In the genomic region with DNA sequence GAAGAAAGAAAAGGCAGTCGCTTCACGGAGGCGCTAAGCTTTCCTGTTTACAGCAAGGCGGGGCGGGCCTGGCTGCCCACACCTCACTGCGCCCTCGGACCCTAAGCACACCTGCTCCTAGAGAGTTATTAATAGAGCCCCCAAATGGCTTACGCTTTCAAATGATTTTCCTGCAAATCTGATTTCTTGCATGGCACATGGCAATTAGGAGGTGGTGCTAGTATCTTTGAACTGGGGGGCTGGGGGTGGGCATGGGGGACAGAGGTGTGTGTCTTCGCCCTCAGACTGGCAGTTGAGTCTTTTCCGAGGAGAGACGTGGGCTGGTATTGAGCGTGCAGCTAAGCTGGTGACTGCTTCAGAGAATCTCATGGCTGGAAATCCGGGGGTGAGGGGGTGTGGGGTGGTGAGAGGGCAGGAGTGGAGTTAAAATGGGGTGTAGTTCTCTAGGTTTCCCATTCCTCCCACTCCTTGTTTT, we compare ENCODE assay signal across 8 cellular contexts. TPM values are rescaled to one million over a fixed set of nuclear protein-coding genes. Genes with fewer than 3 reads are reported as not detected.
DNase-seq lines count a peak whose midpoint lies in the region; ATAC-seq and TF ChIP-seq lines count a peak whose summit lies in the region.

No MANE protein-coding gene starts in this region.

- no peaks in the 10 kb centered on the region for H3K27me3 Mint-ChIP-seq in activated CD4-positive, alpha-beta memory T cell treated with anti-CD3 and anti-CD28 coated beads, Interleukin-2, amount 10 ng/mL, durations not matched to agents 7 days and 5 days

- H3K4me2 ChIP-seq in SK-N-SH, result 0 out of 2 replicates have a peak overlapping the region, but pooled peaks have one; percentile 11

- DNase-seq in SK-N-SH (no peak), epithelial cell of proximal tubule (ENCODE audit: low read depth) (no peak), gastrocnemius medialis (no peak), EL (no peak), AG20443 (ENCODE audit: low spot score) (no peak), omental fat pad (ENCODE audit: low spot score) (no peak)
- DNase-seq in activated CD4-positive, alpha-beta memory T cell treated with anti-CD3 and anti-CD28 coated beads, Interleukin-2, amount 10 ng/mL, durations not matched to agents 7 days and 5 days, result peak; percentile 65

- peaks cover 79% of the 10 kb centered on the region for H3K36me3 Mint-ChIP-seq in activated CD4-positive, alpha-beta memory T cell treated with anti-CD3 and anti-CD28 coated beads, Interleukin-2, amount 10 ng/mL, durations not matched to agents 7 days and 5 days (ENCODE audit: low read depth)

- POLR2A ChIA-PET in SK-N-SH (lab: Yijun Ruan, JAX), result no interaction called here
- POLR2A ChIA-PET in activated CD4-positive, alpha-beta memory T cell treated with anti-CD3 and anti-CD28 coated beads, Interleukin-2, amount 10 ng/mL, durations not matched to agents 7 days and 5 days (lab: Charles Lee), result interaction anchor here (0.6 to 15.2 kb wide), 37 partner anchors 9 to 406 kb away, joined by 3 to 391 read pairs (median 22); a partner anchor contains a TSS

- H3K27me3 ChIP-seq in SK-N-SH (ENCODE audit: insufficient read depth) (no peaks in the 10 kb centered on the region), gastrocnemius medialis (peaks cover 30 to 34% (median 33%) of the 10 kb centered on the region in 3 donors)

- no peaks in the 10 kb centered on the region for H3K9me3 Mint-ChIP-seq in activated CD4-positive, alpha-beta memory T cell treated with anti-CD3 and anti-CD28 coated beads, Interleukin-2, amount 10 ng/mL, durations not matched to agents 7 days and 5 days

- H3K4me1 Mint-ChIP-seq in activated CD4-positive, alpha-beta memory T cell treated with anti-CD3 and anti-CD28 coated beads, Interleukin-2, amount 10 ng/mL, durations not matched to agents 7 days and 5 days, result peaks cover 51% of the 10 kb centered on the region

- no peak for TF ChIP-seq POLR2A in gastrocnemius medialis (IDR thresholded peaks at IDR 0.05)

- 91% methylated on average over 13 of the region's 13 CpGs for WGBS in SK-N-SH (ENCODE audit: low lambda C conversion rate)

- H4K20me1 ChIP-seq in SK-N-SH (ENCODE audit: insufficient read depth), result no peaks in the 10 kb centered on the region

- in situ Hi-C loops in gastrocnemius medialis (cut with MboI; ENCODE audit: low sequenced_read_pairs in 4 of 4), result no loop called here

- H3K36me3 ChIP-seq in SK-N-SH (replicated peaks in 1 of 2; ENCODE audit: control insufficient read depth in 1 of 2, insufficient read depth in 2 of 2, low read length in 1 of 2), result no peaks in the 10 kb centered on the region
- H3K36me3 ChIP-seq in gastrocnemius medialis, result no peaks in the 10 kb centered on the region

- H3K9ac ChIP-seq in SK-N-SH, result no peak overlapping the region

- H3K27ac ChIP-seq in SK-N-SH (ENCODE audit: low read depth in 2 of 2, low read length in 1 of 2) (no peak overlapping the region), gastrocnemius medialis (peak overlapping the region; percentile 68 to 79 (median 79))

- ATAC-seq in SK-N-SH treated with all-trans-retinoic acid at 6 μM for 48 hours (no peak), gastrocnemius medialis (no peak), omental fat pad (ENCODE audit: low FRiP score) (no peak)

- peak overlapping the region; percentile 95 for H3K4me3 Mint-ChIP-seq in activated CD4-positive, alpha-beta memory T cell treated with anti-CD3 and anti-CD28 coated beads, Interleukin-2, amount 10 ng/mL, durations not matched to agents 7 days and 5 days

- H3K27ac Mint-ChIP-seq in activated CD4-positive, alpha-beta memory T cell treated with anti-CD3 and anti-CD28 coated beads, Interleukin-2, amount 10 ng/mL, durations not matched to agents 7 days and 5 days, result peak overlapping the region; percentile 98

- H3K4me3 ChIP-seq in SK-N-SH (ENCODE audit: low read depth in 2 of 2, low read length in 1 of 2), result no peak overlapping the region
- peak overlapping the region; percentile 23 for H3K4me3 ChIP-seq in epithelial cell of proximal tubule (ENCODE audit: low read depth, low read length)
- peak overlapping the region; percentile 63 to 87 (median 73) for H3K4me3 ChIP-seq in gastrocnemius medialis

- peaks cover 4% of the 10 kb centered on the region for H3F3A ChIP-seq in SK-N-SH (replicated peaks; ENCODE audit: insufficient read depth)

- H2AFZ ChIP-seq in SK-N-SH (ENCODE audit: low read depth), result no peak overlapping the region

- H3K9me2 ChIP-seq in SK-N-SH, result no peaks in the 10 kb centered on the region

- no peak for TF ChIP-seq RAD21 in SK-N-SH (IDR thresholded peaks at IDR 0.05; ENCODE audit: low read length)

- CTCF ChIA-PET in SK-N-SH (lab: Yijun Ruan, JAX), result interaction anchor here (0.6 to 3.6 kb wide), 53 partner anchors 9 to 1431 kb away, joined by 3 to 45 read pairs (median 4); no protein-coding TSS in a partner anchor
- CTCF ChIA-PET in activated CD4-positive, alpha-beta memory T cell treated with anti-CD3 and anti-CD28 coated beads, Interleukin-2, amount 10 ng/mL, durations not matched to agents 7 days and 5 days (lab: Charles Lee), result interaction anchor here (0.7 to 10.0 kb wide), 54 partner anchors 10 to 343 kb away, joined by 3 to 244 read pairs (median 5); a partner anchor contains a TSS

- no peak for TF ChIP-seq EP300 in SK-N-SH (IDR thresholded peaks at IDR 0.05; ENCODE audit: borderline replicate concordance in 1 of 2, low read depth in 1 of 2, low read length in 1 of 2)

- peaks cover 0 to 8% of the 10 kb centered on the region in 2 experiments; a peak in 2 of 4 replicates for H3K4me1 ChIP-seq in SK-N-SH (ENCODE audit: control insufficient read depth in 1 of 2, insufficient read depth in 2 of 2, low read depth in 1 of 2, low read length in 1 of 2)
- peaks cover 9 to 26% of the 10 kb centered on the region in 2 donors for H3K4me1 ChIP-seq in gastrocnemius medialis

- H3K9me3 ChIP-seq in SK-N-SH, result no peaks in the 10 kb centered on the region
- no peaks in the 10 kb centered on the region for H3K9me3 ChIP-seq in gastrocnemius medialis

- intact Hi-C loops in gastrocnemius medialis (cut with DNase I; ENCODE audit: low total_unique reads), result loop anchor here (2.0 to 10.0 kb wide), 3 partner anchors 73 to 317 kb away; a partner anchor contains a TSS

- no peaks in the 10 kb centered on the region for H3K79me2 ChIP-seq in SK-N-SH (ENCODE audit: insufficient read depth)

- TF ChIP-seq CTCF in SK-N-SH (IDR thresholded peaks at IDR 0.05) (no peak), epithelial cell of proximal tubule (conservative IDR thresholded peaks at IDR 0.05; ENCODE audit: low read depth, low read length) (no peak), gastrocnemius medialis (IDR thresholded peaks at IDR 0.05 in 4 of 5, conservative IDR thresholded peaks at IDR 0.05 in 1 of 5) (no peak), omental fat pad (IDR thresholded peaks at IDR 0.05) (no peak)

TF ChIP-seq in SK-N-SH, 30 proteins besides CTCF, POLR2A, EP300 and RAD21 (continues in another document):
- TF ChIP-seq GABPA (IDR thresholded peaks at IDR 0.05; ENCODE audit: low read depth) (no peak), TEAD4 (IDR thresholded peaks at IDR 0.05; ENCODE audit: borderline replicate concordance, insufficient read depth) (no peak), MXI1 (IDR thresholded peaks at IDR 0.05; ENCODE audit: low read depth, low read length) (no peak), MEF2A (IDR thresholded peaks at IDR 0.05; ENCODE audit: borderline replicate concordance, low read depth) (no peak), TCF12 (IDR thresholded peaks at IDR 0.05) (no peak), RFX5 (IDR thresholded peaks at IDR 0.05; ENCODE audit: low read length) (no peak), EZH2phosphoT487 (IDR thresholded peaks at IDR 0.05; ENCODE audit: borderline replicate concordance, low read depth) (no peak), JUND (IDR thresholded peaks at IDR 0.05) (no peak)
- TF ChIP-seq, protein P1, sequence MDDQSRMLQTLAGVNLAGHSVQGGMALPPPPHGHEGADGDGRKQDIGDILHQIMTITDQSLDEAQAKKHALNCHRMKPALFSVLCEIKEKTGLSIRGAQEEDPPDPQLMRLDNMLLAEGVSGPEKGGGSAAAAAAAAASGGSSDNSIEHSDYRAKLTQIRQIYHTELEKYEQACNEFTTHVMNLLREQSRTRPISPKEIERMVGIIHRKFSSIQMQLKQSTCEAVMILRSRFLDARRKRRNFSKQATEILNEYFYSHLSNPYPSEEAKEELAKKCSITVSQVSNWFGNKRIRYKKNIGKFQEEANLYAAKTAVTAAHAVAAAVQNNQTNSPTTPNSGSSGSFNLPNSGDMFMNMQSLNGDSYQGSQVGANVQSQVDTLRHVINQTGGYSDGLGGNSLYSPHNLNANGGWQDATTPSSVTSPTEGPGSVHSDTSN (IDR thresholded peaks at IDR 0.05), result no peak

TF ChIP-seq in SK-N-SH treated with all-trans-retinoic acid at 6 μM for 48 hours, 23 proteins besides CTCF, POLR2A, EP300 and RAD21 (continues in another document):
- no peak for TF ChIP-seq ZFP3 (CRISPR knock-in tag; IDR thresholded peaks at IDR 0.05)
- TF ChIP-seq ZC3H10 (CRISPR knock-in tag; IDR thresholded peaks at IDR 0.05), result no peak
- TF ChIP-seq PPARA (CRISPR knock-in tag; IDR thresholded peaks at IDR 0.05; ENCODE audit: borderline replicate concordance), result no peak
- TF ChIP-seq ARNTL (CRISPR knock-in tag; IDR thresholded peaks at IDR 0.05; ENCODE audit: borderline replicate concordance, low read depth), result no peak
- no peak for TF ChIP-seq RARB (CRISPR knock-in tag; IDR thresholded peaks at IDR 0.05)

RNA-seq across cellular contexts. Expression of a gene that starts 1.3 kb away (rescaled TPM):
- polyA plus RNA-seq in SK-N-SH (2012; rRNA removed), result 5.9 and 6.5 TPM in 2 replicates
- 3.9 and 5.5 TPM in 2 replicates for polyA plus RNA-seq in SK-N-SH (2012; cell fraction: cytosol; rRNA removed)
- polyA plus RNA-seq in SK-N-SH (2012; cell fraction: nucleus; rRNA removed), result 2.0 and 4.0 TPM in 2 replicates
- total RNA-seq in activated CD4-positive, alpha-beta memory T cell treated with anti-CD3 and anti-CD28 coated beads, Interleukin-2, amount 10 ng/mL, durations not matched to agents 7 days and 5 days, result 100 to 1,000 TPM; 219 to 220 TPM
- 0.29 and 1.7 TPM in 2 replicates for total RNA-seq in epithelial cell of proximal tubule
- total RNA-seq in gastrocnemius medialis, result 10 to 100 TPM; 28.8 to 54.3 (median 47.5) TPM
- 100 to 1,000 TPM in 3 of 4 donors, 10 to 100 TPM in 1; 44.3 to 236 (median 161) TPM for total RNA-seq in omental fat pad

Comparison
In these comparisons a context has a peak if more than half of its experiments do, and no peak if none do; other contexts are left out.
1. H3K27ac ChIP-seq: peak in gastrocnemius medialis (4 of 4); none in SK-N-SH (0 of 2).
2. H3K4me3 ChIP-seq: peak in epithelial cell of proximal tubule (single experiment) and gastrocnemius medialis (4 of 4); none in SK-N-SH (0 of 2).
3. RNA of a gene that starts 1.3 kb away (total RNA-seq): 219 to 220 TPM in activated CD4-positive, alpha-beta memory T cell treated with anti-CD3 and anti-CD28 coated beads, Interleukin-2, amount 10 ng/mL, durations not matched to agents 7 days and 5 days, 44.3 to 236 TPM in omental fat pad and 28.8 to 54.3 TPM in gastrocnemius medialis; 0.29 to 1.7 TPM in epithelial cell of proximal tubule; every median in the first group is over 10 times any median in the second.